In the genomic region with DNA sequence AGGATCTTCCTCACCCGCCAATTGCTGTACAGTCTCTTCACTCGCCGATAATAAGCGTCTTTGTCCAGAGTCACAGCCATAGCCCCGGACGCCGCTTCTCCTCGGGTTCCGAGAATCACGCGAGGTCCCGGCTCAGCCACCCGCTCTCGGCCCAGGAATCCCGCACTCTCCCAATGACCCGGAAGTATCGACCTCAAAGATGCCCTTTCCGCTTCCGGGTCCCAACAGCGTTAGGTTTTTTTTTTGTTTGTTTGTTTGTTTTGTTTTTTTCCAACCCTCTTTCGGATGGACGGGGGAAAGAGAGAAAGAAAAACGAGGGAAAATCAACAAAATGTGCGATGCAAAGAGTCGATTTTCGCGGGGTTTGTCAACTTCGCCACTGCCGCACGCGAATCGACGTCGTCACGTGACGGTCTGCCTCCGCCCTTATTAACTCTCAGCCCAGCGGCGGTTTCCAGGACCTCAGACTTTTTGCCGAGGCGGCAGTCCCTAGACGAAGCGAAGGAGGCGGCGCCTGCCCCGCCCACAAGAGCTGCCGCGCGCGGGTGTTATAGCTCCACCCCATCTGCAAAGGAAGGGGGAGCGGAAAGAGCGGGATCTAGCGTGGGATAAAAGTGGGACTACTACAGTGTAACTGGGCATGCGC, we compare ENCODE assay signal across 8 cellular contexts. TPM values are rescaled to one million over a fixed set of nuclear protein-coding genes. Genes with fewer than 3 reads are reported as not detected.
DNase-seq lines count a peak whose midpoint lies in the region; ATAC-seq and TF ChIP-seq lines count a peak whose summit lies in the region.

A gene (minus strand): TSS at position 172 of the 646 bp plus-strand sequence. CDS start 92 bp downstream, at position 80.

- H3K27ac ChIP-seq in left lung = peak within 1 kb of the TSS; percentile 90 to 92

- TF ChIP-seq CTCF in left lung (IDR thresholded peaks at IDR 0.05) = no peak

- no peaks in the 10 kb centered on the region for H3K27me3 Mint-ChIP-seq in dendritic cell treated with granulocyte-macrophage colony-stimulating factor and Interleukin-4, amounts not matched to agents 40 ng/mL and 50 ng/mL, for 4 days

- no peaks in the 10 kb centered on the region for H3K9me3 ChIP-seq in left lung

- H3K36me3 ChIP-seq in left lung = peaks cover 0 to 37% of the 10 kb centered on the region in 2 donors

- H3K4me3 ChIP-seq in left lung = peak within 1 kb of the TSS; percentile 83 to 88

- DNase-seq in C1 segment of cervical spinal cord (lab: John Stamatoyannopoulos, UW) (peak; percentile 38 to 94 (median 88)), NCI-H748 treated with DMSO at 0.1 percent for 48 hours (lab: John Stamatoyannopoulos, UW) (peak; percentile 92), left lung (peak; percentile 97 to 98)
- DNase-seq in activated CD4-positive, alpha-beta T cell treated with anti-CD3 and anti-CD28 coated beads, Interleukin-2, amount 50 U/mL, for 24 hours (ENCODE audit: low read depth in 1 of 2, low spot score in 1 of 2) = peak; percentile 82 to 93
- peak; percentile 89 to 92 for DNase-seq in stimulated activated CD4-positive, alpha-beta T cell treated with anti-CD3 and anti-CD28 coated beads, Interleukin-2, amount 100 ng/mL, for 48 hours

- intact Hi-C loops in dendritic cell treated with granulocyte-macrophage colony-stimulating factor and Interleukin-4, amounts not matched to agents 40 ng/mL and 50 ng/mL, for 4 days (cut with micrococcal nuclease) = loop anchor here (1.0 kb wide), 2 partner anchors 72 to 115 kb away; a partner anchor contains a TSS
- intact Hi-C loops in left lung (cut with DNase I) = no loop called here

- no peaks in the 10 kb centered on the region for H3K27me3 ChIP-seq in left lung

- H3K36me3 Mint-ChIP-seq in dendritic cell treated with granulocyte-macrophage colony-stimulating factor and Interleukin-4, amounts not matched to agents 40 ng/mL and 50 ng/mL, for 4 days (ENCODE audit: low read depth) = peaks cover 49% of the 10 kb centered on the region

- H3K4me3 Mint-ChIP-seq in dendritic cell treated with granulocyte-macrophage colony-stimulating factor and Interleukin-4, amounts not matched to agents 40 ng/mL and 50 ng/mL, for 4 days = peak within 1 kb of the TSS; percentile 96

- ATAC-seq in GM19372 (IDR thresholded peaks at IDR 0.05; ENCODE audit: low read depth, unreplicated experiment) (peak; percentile 85), HG03558 (IDR thresholded peaks at IDR 0.05; ENCODE audit: extremely low read depth, unreplicated experiment) (peak; percentile 89), left lung (peak; percentile 98)

- peaks cover 5 to 48% of the 10 kb centered on the region in 2 donors for H3K4me1 ChIP-seq in left lung

- H3K4me1 Mint-ChIP-seq in dendritic cell treated with granulocyte-macrophage colony-stimulating factor and Interleukin-4, amounts not matched to agents 40 ng/mL and 50 ng/mL, for 4 days (ENCODE audit: low read depth) = peaks cover 30% of the 10 kb centered on the region

- peak within 1 kb of the TSS; percentile 97 for H3K27ac Mint-ChIP-seq in dendritic cell treated with granulocyte-macrophage colony-stimulating factor and Interleukin-4, amounts not matched to agents 40 ng/mL and 50 ng/mL, for 4 days

- H3K9me3 Mint-ChIP-seq in dendritic cell treated with granulocyte-macrophage colony-stimulating factor and Interleukin-4, amounts not matched to agents 40 ng/mL and 50 ng/mL, for 4 days = no peaks in the 10 kb centered on the region

RNA-seq across cellular contexts. Expression of the gene that starts here (rescaled TPM):
- 10 to 100 TPM; 46.7 to 61.1 TPM for total RNA-seq in left lung

Comparison
In these comparisons a context has a peak if more than half of its experiments do, and no peak if none do; other contexts are left out.
1. Peak in every context shown above with its lines: DNase-seq, ATAC-seq, H3K4me3 ChIP-seq and H3K27ac ChIP-seq.